ENCODE assay signal across 20 cellular contexts in genomic region chr15:72820278-72820677, GRCh38. TPM values are rescaled to one million over a fixed set of nuclear protein-coding genes. Genes with fewer than 3 reads are reported as not detected.
DNase-seq lines count a peak whose midpoint lies in the region; ATAC-seq, FAIRE-seq and TF ChIP-seq lines count a peak whose summit lies in the region.
"Had no signal": no experiment of that assay in that cellular context is flagged by ENCODE, and none has a peak within 500 bp of the region (broad histone marks: within the 10 kb centered on the region; RNA-seq: fewer than 3 reads in every experiment).

No MANE protein-coding gene starts in this region.

- peak overlapping the region; percentile 57 for H3K4me2 ChIP-seq in GM23338

- ATAC-seq in GM23338, result no peak
- ATAC-seq in WTC11, result no peak
- ATAC-seq in activated T-cell treated with anti-CD3 and anti-CD28 coated beads, Interleukin-2, amount 50 U/mL, for 72 hours (replicated peaks in 1 of 2), result no peak
- ATAC-seq: K562, Panc1 had no signal

- no peak for TF ChIP-seq CTCF in GM23338 (conservative IDR thresholded peaks at IDR 0.05; ENCODE audit: low read depth in 2 of 2)
- no peak for TF ChIP-seq CTCF in WTC11 (IDR thresholded peaks at IDR 0.05)

- H3K4me3 ChIP-seq in GM23338, result no peak overlapping the region
- no peak overlapping the region for H3K4me3 ChIP-seq in small intestine (ENCODE audit: low read depth in 1 of 2, low read length in 2 of 2)
- H3K4me3 ChIP-seq: K562 had no signal

- H3K27me3 Mint-ChIP-seq in GM23338 (ENCODE audit: insufficient read depth, low read depth, poor library complexity) (peaks cover 7% of the 10 kb centered on the region), WTC11 (ENCODE audit: low read depth) (peaks cover 3% of the 10 kb centered on the region)
- peaks cover 18% of the 10 kb centered on the region for H3K27me3 Mint-ChIP-seq in activated T-cell treated with anti-CD3 and anti-CD28 coated beads, Interleukin-2, amount 50 U/mL, for 72 hours (ENCODE audit: low read depth)

- H3K36me3 Mint-ChIP-seq in GM23338 (ENCODE audit: low read depth) (no peaks in the 10 kb centered on the region), WTC11 (no peaks in the 10 kb centered on the region)
- H3K36me3 Mint-ChIP-seq in activated T-cell treated with anti-CD3 and anti-CD28 coated beads, Interleukin-2, amount 50 U/mL, for 72 hours (ENCODE audit: insufficient read depth in 2 of 2), result no peaks in the 10 kb centered on the region

- H3K79me2 ChIP-seq in GM23338 (replicated peaks; ENCODE audit: insufficient read depth), result no peaks in the 10 kb centered on the region; the same call in 1 of the 2 replicates

- no peaks in the 10 kb centered on the region for H3F3A ChIP-seq in GM23338 (replicated peaks; ENCODE audit: low read depth)

- WGBS in small intestine, 3 donors, result 73 to 82% (median 74%) methylated on average over 4 of the region's 4 CpGs

- H3K9me3 Mint-ChIP-seq in GM23338 (no peaks in the 10 kb centered on the region), WTC11 (peaks cover 10% of the 10 kb centered on the region)
- H3K9me3 Mint-ChIP-seq in activated T-cell treated with anti-CD3 and anti-CD28 coated beads, Interleukin-2, amount 50 U/mL, for 72 hours, result no peaks in the 10 kb centered on the region
- H3K9me3 Mint-ChIP-seq: T-helper 2 cell treated with Interferon-gamma antibody and Interleukin-4, amounts not matched to agents 5 μg/mL and 100 μg/mL, for 36 hours had no signal

- H4K20me1 ChIP-seq in GM23338 (replicated peaks; ENCODE audit: insufficient read depth), result 0 out of 2 replicates have a peak, but pooled peaks cover 5% of the 10 kb centered on the region

- no peaks in the 10 kb centered on the region for H3K9me3 ChIP-seq in small intestine (ENCODE audit: control insufficient read depth, low read depth)

- CTCF ChIA-PET in WTC11 (lab: Charles Lee), result interaction anchor here (0.7 kb wide), 1 partner anchor 15 kb away, joined by 6 read pairs; no protein-coding TSS in a partner anchor

- peaks cover 13% of the 10 kb centered on the region for H3K9me2 ChIP-seq in GM23338 (ENCODE audit: insufficient read depth)

- H3K27me3 ChIP-seq in GM23338 (ENCODE audit: insufficient read depth) (no peaks in the 10 kb centered on the region), small intestine (ENCODE audit: control insufficient read depth in 2 of 2, insufficient read depth in 2 of 2, low read length in 2 of 2) (no peaks in the 10 kb centered on the region)

- no peak overlapping the region for H3K27ac Mint-ChIP-seq in GM23338
- no peak overlapping the region for H3K27ac Mint-ChIP-seq in WTC11
- H3K27ac Mint-ChIP-seq in activated T-cell treated with anti-CD3 and anti-CD28 coated beads, Interleukin-2, amount 50 U/mL, for 72 hours, result no peak overlapping the region
- H3K27ac Mint-ChIP-seq: T-helper 2 cell treated with Interferon-gamma antibody and Interleukin-4, amounts not matched to agents 5 μg/mL and 100 μg/mL, for 36 hours had no signal

- peak overlapping the region; percentile 73 for H2AFZ ChIP-seq in GM23338

- H3K27ac ChIP-seq in GM23338 (ENCODE audit: low read depth) (no peak overlapping the region), small intestine (ENCODE audit: low read depth in 1 of 2, low read length in 1 of 2) (no peak overlapping the region)

- no peak for FAIRE-seq in small intestine (lab: Jason Lieb, UNC)
- FAIRE-seq: D721Med, GM12892, GM18507, H54, K562 had no signal

- H3K36me3 ChIP-seq in GM23338 (ENCODE audit: insufficient read depth) (no peaks in the 10 kb centered on the region), small intestine (ENCODE audit: control insufficient read depth in 2 of 2, insufficient read depth in 2 of 2, low read length in 2 of 2) (no peaks in the 10 kb centered on the region)

- H3K4me1 ChIP-seq in GM23338 (ENCODE audit: insufficient read depth), result peaks cover 14% of the 10 kb centered on the region
- H3K4me1 ChIP-seq in small intestine (ENCODE audit: control insufficient read depth in 2 of 2, insufficient read depth in 1 of 2, low read depth in 1 of 2, low read length in 1 of 2), result no peaks in the 10 kb centered on the region

- DNase-seq in GM23338 (ENCODE audit: low spot score) (no peak), Kasumi-1 (lab: John Stamatoyannopoulos, UW) (peak; percentile 3 to 4), NOMO-1 treated with dmso at 0.1 percent for 144 hours (lab: John Stamatoyannopoulos, UW; ENCODE audit: unreplicated experiment) (peak; percentile 60), WTC11 (ENCODE audit: low spot score) (no peak), T1000 (lab: John Stamatoyannopoulos, UW) (no peak), dermis blood vessel endothelial cell (no peak), small intestine (no peak)
- no peak for DNase-seq in activated T-cell treated with anti-CD3 and anti-CD28 coated beads, Interleukin-2, amount 50 U/mL, for 72 hours
- DNase-seq: C1 segment of cervical spinal cord, DMS79, NCI-H1105, NCI-H510A treated with DMSO at 0.1 percent for 48 hours, NCI-H774 had no signal

- no peak overlapping the region for H3K4me3 Mint-ChIP-seq in GM23338
- H3K4me3 Mint-ChIP-seq in WTC11, result no peak overlapping the region
- H3K4me3 Mint-ChIP-seq in activated T-cell treated with anti-CD3 and anti-CD28 coated beads, Interleukin-2, amount 50 U/mL, for 72 hours, result no peak overlapping the region
- H3K4me3 Mint-ChIP-seq: T-helper 2 cell treated with Interferon-gamma antibody and Interleukin-4, amounts not matched to agents 5 μg/mL and 100 μg/mL, for 36 hours had no signal

- peaks cover 27% of the 10 kb centered on the region for H3K4me1 Mint-ChIP-seq in GM23338
- H3K4me1 Mint-ChIP-seq in WTC11, result peaks cover 33% of the 10 kb centered on the region
- H3K4me1 Mint-ChIP-seq in activated T-cell treated with anti-CD3 and anti-CD28 coated beads, Interleukin-2, amount 50 U/mL, for 72 hours (ENCODE audit: low read depth), result no peaks in the 10 kb centered on the region

- POLR2A ChIA-PET in WTC11 (lab: Charles Lee), result interaction anchor here (0.8 kb wide), 1 partner anchor 15 kb away, joined by 3 read pairs; no protein-coding TSS in a partner anchor

TF ChIP-seq in GM23338, 12 proteins besides CTCF, POLR2A, EP300 and RAD21 (continues in another document):
- no peak for TF ChIP-seq EZH2 (IDR thresholded peaks at IDR 0.05; ENCODE audit: low read depth, unreplicated experiment)
- TF ChIP-seq EZH2phosphoT487 (IDR thresholded peaks at IDR 0.05; ENCODE audit: unreplicated experiment), result no peak

TF ChIP-seq in WTC11, 78 proteins besides CTCF, POLR2A, EP300 and RAD21:
- no peak for TF ChIP-seq ZNF121 (CRISPR knock-in tag; IDR thresholded peaks at IDR 0.05)
- no peak for TF ChIP-seq HMGXB4 (CRISPR knock-in tag; IDR thresholded peaks at IDR 0.05)
- TF ChIP-seq HMGA2 (CRISPR knock-in tag; IDR thresholded peaks at IDR 0.05), result no peak
- peak; percentile 21; the same call in 1 of the 2 replicates for TF ChIP-seq ZNF423 (CRISPR knock-in tag; IDR thresholded peaks at IDR 0.05)
- TF ChIP-seq ATF6 (CRISPR knock-in tag; IDR thresholded peaks at IDR 0.05), result no peak

RNA-seq across cellular contexts. Expression of gene ADPGK, which starts 36.7 kb away (rescaled TPM):
- 57.0 and 57.3 TPM in 2 replicates for total RNA-seq in GM23338 (2014; rRNA removed; shearing (Covaris generic))
- polyA plus RNA-seq in GM23338 (2016; fragmentation: Nextera tagmentation; extraction: Ambion mirVana) (21.5 and 25.0 TPM in 2 replicates), small intestine (10 to 100 TPM; 18.1 to 29.4 (median 23.0) TPM)
- total RNA-seq in WTC11 (2021) (30.8 to 37.9 TPM (median 34.1 TPM) in 3 replicates), dermis blood vessel endothelial cell (49.1 and 51.6 TPM in 2 replicates)
- 10 to 100 TPM; 55.8 to 63.1 TPM for total RNA-seq in activated T-cell treated with anti-CD3 and anti-CD28 coated beads, Interleukin-2, amount 50 U/mL, for 72 hours

Comparison
In these comparisons a context has a peak if more than half of its experiments do, and no peak if none do; other contexts are left out.
1. DNase-seq: peak in Kasumi-1 (2 of 2) and NOMO-1 treated with dmso at 0.1 percent for 144 hours (single experiment); none in GM23338 (single experiment), WTC11 (single experiment), T1000 (single experiment), dermis blood vessel endothelial cell (single experiment), activated T-cell treated with anti-CD3 and anti-CD28 coated beads, Interleukin-2, amount 50 U/mL, for 72 hours (0 of 2) and small intestine (single experiment).